Comparison of ENCODE assay signal across 14 cellular contexts in the genomic region with DNA sequence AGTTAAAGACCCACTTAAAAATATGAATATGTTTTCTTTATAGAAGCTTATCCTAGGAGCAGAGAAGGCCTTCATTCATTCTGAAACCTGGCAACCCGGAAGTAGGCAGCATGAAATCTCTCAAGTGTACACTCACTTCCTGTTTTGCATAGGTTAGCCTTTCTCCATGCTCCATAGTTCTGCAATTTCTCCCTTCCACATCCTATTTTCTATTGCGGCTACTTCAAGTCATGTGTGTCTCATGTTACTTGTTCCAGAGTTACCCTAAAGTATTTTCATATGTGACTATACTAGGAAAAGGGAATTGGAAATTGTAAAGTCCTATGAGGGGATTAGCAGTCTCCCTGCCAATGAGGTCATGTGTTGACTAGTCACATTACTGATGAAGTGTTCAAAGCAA.
DNase-seq lines count a peak whose midpoint lies in the region; ATAC-seq and TF ChIP-seq lines count a peak whose summit lies in the region.
"Had no signal": no experiment of that assay in that cellular context is flagged by ENCODE, and none has a peak within 500 bp of the region (broad histone marks: within the 10 kb centered on the region; RNA-seq: fewer than 3 reads in every experiment).

No MANE protein-coding gene starts in this region.

- peak overlapping the region; percentile 50; the same call in 1 of the 2 replicates for H2AFZ ChIP-seq in Karpas-422 (ENCODE audit: low read length)
- H2AFZ ChIP-seq in GM23338: no peak overlapping the region

- no peak overlapping the region for H3K27ac ChIP-seq in Karpas-422 (ENCODE audit: low read length)
- no peak overlapping the region for H3K27ac ChIP-seq in spleen
- no peak overlapping the region for H3K27ac ChIP-seq in GM23338 (ENCODE audit: low read depth)
- H3K27ac ChIP-seq: neutrophil, thoracic aorta had no signal

- 22 to 37% (median 26%) methylated on average over 2 of the region's 2 CpGs for WGBS in spleen, 5 donors

- H3K27me3 Mint-ChIP-seq in GM23338 (ENCODE audit: insufficient read depth, low read depth, poor library complexity): no peaks in the 10 kb centered on the region
- H3K27me3 Mint-ChIP-seq: activated CD4-positive, alpha-beta T cell treated with anti-CD3 and anti-CD28 coated beads, Interleukin-2, amount 10 ng/mL, durations not matched to agents 24 days and 14 days; activated naive CD4-positive, alpha-beta T cell treated with anti-CD3 and anti-CD28 coated beads, Interleukin-2, amount 50 U/mL, for 24 hours had no signal

- H3K36me3 Mint-ChIP-seq in GM23338 (ENCODE audit: low read depth): no peaks in the 10 kb centered on the region
- H3K36me3 Mint-ChIP-seq: activated naive CD4-positive, alpha-beta T cell treated with anti-CD3 and anti-CD28 coated beads, Interleukin-2, amount 50 U/mL, for 24 hours had no signal

- no peak overlapping the region for H3K4me3 Mint-ChIP-seq in GM23338
- H3K4me3 Mint-ChIP-seq: activated CD4-positive, alpha-beta T cell treated with anti-CD3 and anti-CD28 coated beads, Interleukin-2, amount 10 ng/mL, durations not matched to agents 24 days and 14 days; activated naive CD4-positive, alpha-beta T cell treated with anti-CD3 and anti-CD28 coated beads, Interleukin-2, amount 50 U/mL, for 24 hours had no signal

- TF ChIP-seq CTCF in GM20000 (IDR thresholded peaks at IDR 0.05; ENCODE audit: extremely low read depth, missing control alignments): no peak
- no peak for TF ChIP-seq CTCF in spleen (IDR thresholded peaks at IDR 0.05 in 8 of 11, conservative IDR thresholded peaks at IDR 0.05 in 3 of 11)
- TF ChIP-seq CTCF in GM23338 (conservative IDR thresholded peaks at IDR 0.05; ENCODE audit: low read depth in 2 of 2): no peak

- H3K9me3 ChIP-seq in Karpas-422 (ENCODE audit: low read length) (no peaks in the 10 kb centered on the region), spleen (no peaks in the 10 kb centered on the region)
- H3K9me3 ChIP-seq: neutrophil, thoracic aorta had no signal

- no peaks in the 10 kb centered on the region for H3K9me3 Mint-ChIP-seq in GM23338
- H3K9me3 Mint-ChIP-seq: activated CD4-positive, alpha-beta T cell treated with anti-CD3 and anti-CD28 coated beads, Interleukin-2, amount 10 ng/mL, durations not matched to agents 24 days and 14 days; activated naive CD4-positive, alpha-beta T cell treated with anti-CD3 and anti-CD28 coated beads, Interleukin-2, amount 50 U/mL, for 24 hours had no signal

- H3K4me1 ChIP-seq in Karpas-422 (ENCODE audit: low read length) (peaks cover 5% of the 10 kb centered on the region), spleen (peaks cover 0 to 17% (median 5%) of the 10 kb centered on the region in 6 donors), GM23338 (ENCODE audit: insufficient read depth) (no peaks in the 10 kb centered on the region)

- H3K27ac Mint-ChIP-seq in GM23338: no peak overlapping the region
- H3K27ac Mint-ChIP-seq: activated CD4-positive, alpha-beta T cell treated with anti-CD3 and anti-CD28 coated beads, Interleukin-2, amount 10 ng/mL, durations not matched to agents 24 days and 14 days; activated naive CD4-positive, alpha-beta T cell treated with anti-CD3 and anti-CD28 coated beads, Interleukin-2, amount 50 U/mL, for 24 hours had no signal

- H3K4me3 ChIP-seq in Karpas-422 (ENCODE audit: low read length) (no peak overlapping the region), spleen (no peak overlapping the region), GM23338 (no peak overlapping the region)
- H3K4me3 ChIP-seq: thoracic aorta had no signal

- peaks cover 4% of the 10 kb centered on the region for H3K4me1 Mint-ChIP-seq in GM23338
- H3K4me1 Mint-ChIP-seq: activated CD4-positive, alpha-beta T cell treated with anti-CD3 and anti-CD28 coated beads, Interleukin-2, amount 10 ng/mL, durations not matched to agents 24 days and 14 days; activated naive CD4-positive, alpha-beta T cell treated with anti-CD3 and anti-CD28 coated beads, Interleukin-2, amount 50 U/mL, for 24 hours had no signal

- ATAC-seq in Right ventricle myocardium inferior (peak; percentile 43), GM23338 (no peak)
- ATAC-seq: Panc1 had no signal

- no peak for TF ChIP-seq POLR2A in spleen (IDR thresholded peaks at IDR 0.05)

- DNase-seq in Right ventricle myocardium inferior (ENCODE audit: missing footprints) (no peak), cardiac septum (ENCODE audit: low spot score) (no peak), Karpas-422 (peak; percentile 62), germinal center (ENCODE audit: low spot score) (peak; percentile 37), GM20000 (ENCODE audit: low spot score) (no peak), spleen (no peak), GM23338 (ENCODE audit: low spot score) (no peak), NCI-H2171 treated with DMSO at 0.1 percent for 48 hours (lab: John Stamatoyannopoulos, UW) (no peak)
- DNase-seq: activated CD4-positive, alpha-beta T cell treated with anti-CD3 and anti-CD28 coated beads, Interleukin-2, amount 10 ng/mL, durations not matched to agents 24 days and 14 days; NCI-H1417 treated with DMSO at 0.1 percent for 48 hours had no signal

- no peak overlapping the region for H3K9ac ChIP-seq in Karpas-422 (ENCODE audit: low read length)

- H3K79me2 ChIP-seq in Karpas-422 (ENCODE audit: low read length) (no peaks in the 10 kb centered on the region), GM23338 (replicated peaks; ENCODE audit: insufficient read depth) (no peaks in the 10 kb centered on the region)

- intact Hi-C loops in Right ventricle myocardium inferior (cut with DNase I): no loop called here
- intact Hi-C loops in cardiac septum (cut with DNase I): no loop called here
- intact Hi-C loops in spleen (cut with DNase I; ENCODE audit: low total_unique reads): no loop called here

- H3K4me2 ChIP-seq in Karpas-422 (ENCODE audit: low read depth, low read length, poor library complexity, severe bottlenecking) (no peak overlapping the region), GM23338 (no peak overlapping the region)

- H3K36me3 ChIP-seq in Karpas-422 (ENCODE audit: insufficient read depth, low read length) (no peaks in the 10 kb centered on the region), spleen (no peaks in the 10 kb centered on the region), GM23338 (ENCODE audit: insufficient read depth) (no peaks in the 10 kb centered on the region)
- H3K36me3 ChIP-seq: neutrophil, thoracic aorta had no signal

- H4K20me1 ChIP-seq in Karpas-422 (ENCODE audit: insufficient read depth, low read depth, low read length) (no peaks in the 10 kb centered on the region), GM23338 (replicated peaks; ENCODE audit: insufficient read depth) (no peaks in the 10 kb centered on the region)

- no peaks in the 10 kb centered on the region for H3K27me3 ChIP-seq in Karpas-422 (ENCODE audit: low read length)
- no peaks in the 10 kb centered on the region for H3K27me3 ChIP-seq in spleen (replicated peaks in 1 of 7)
- H3K27me3 ChIP-seq in GM23338 (ENCODE audit: insufficient read depth): no peaks in the 10 kb centered on the region
- H3K27me3 ChIP-seq: neutrophil had no signal

- no peaks in the 10 kb centered on the region for H3K9me2 ChIP-seq in Karpas-422 (replicated peaks; ENCODE audit: insufficient read depth, low read length)
- no peaks in the 10 kb centered on the region for H3K9me2 ChIP-seq in GM23338 (ENCODE audit: insufficient read depth)

- H3F3A ChIP-seq in GM23338 (replicated peaks; ENCODE audit: low read depth): no peaks in the 10 kb centered on the region

TF ChIP-seq in GM23338, 12 proteins besides CTCF, POLR2A, EP300 and RAD21 (continues in another document):
- TF ChIP-seq ETS1 (IDR thresholded peaks at IDR 0.05): no peak

Comparison
In these comparisons a context has a peak if more than half of its experiments do, and no peak if none do; other contexts are left out.
1. DNase-seq: peak in Karpas-422 (single experiment) and germinal center (single experiment); none in Right ventricle myocardium inferior (single experiment), cardiac septum (single experiment), GM20000 (single experiment), spleen (single experiment), GM23338 (single experiment) and NCI-H2171 treated with DMSO at 0.1 percent for 48 hours (single experiment).